Comparison of ENCODE assay signal across 2 cellular contexts in genomic region chr16:69108069-69108904, GRCh38.
A peak's percentile ranks its signal among the peaks of the same experiment; 100 is the strongest.
TF ChIP-seq lines count a peak whose summit lies in the region.

No MANE protein-coding gene starts in this region.

TF ChIP-seq in HCT116, 20 proteins besides CTCF, POLR2A, EP300 and RAD21:
- no peak for TF ChIP-seq SRF (IDR thresholded peaks at IDR 0.05; ENCODE audit: low read depth)
- TF ChIP-seq TCF7L2 (IDR thresholded peaks at IDR 0.05; ENCODE audit: borderline replicate concordance, extremely low read depth, insufficient read depth, insufficient read length) = no peak
- TF ChIP-seq CBX3 (IDR thresholded peaks at IDR 0.05; ENCODE audit: low read depth) = no peak
- no peak for TF ChIP-seq EGR1 (IDR thresholded peaks at IDR 0.05; ENCODE audit: low read depth)
- TF ChIP-seq ZFX (IDR thresholded peaks at IDR 0.05) = no peak
- no peak for TF ChIP-seq CEBPB (IDR thresholded peaks at IDR 0.05; ENCODE audit: low read depth)
- no peak for TF ChIP-seq ELF1 (IDR thresholded peaks at IDR 0.05; ENCODE audit: borderline replicate concordance, low read depth)
- TF ChIP-seq, protein P1, sequence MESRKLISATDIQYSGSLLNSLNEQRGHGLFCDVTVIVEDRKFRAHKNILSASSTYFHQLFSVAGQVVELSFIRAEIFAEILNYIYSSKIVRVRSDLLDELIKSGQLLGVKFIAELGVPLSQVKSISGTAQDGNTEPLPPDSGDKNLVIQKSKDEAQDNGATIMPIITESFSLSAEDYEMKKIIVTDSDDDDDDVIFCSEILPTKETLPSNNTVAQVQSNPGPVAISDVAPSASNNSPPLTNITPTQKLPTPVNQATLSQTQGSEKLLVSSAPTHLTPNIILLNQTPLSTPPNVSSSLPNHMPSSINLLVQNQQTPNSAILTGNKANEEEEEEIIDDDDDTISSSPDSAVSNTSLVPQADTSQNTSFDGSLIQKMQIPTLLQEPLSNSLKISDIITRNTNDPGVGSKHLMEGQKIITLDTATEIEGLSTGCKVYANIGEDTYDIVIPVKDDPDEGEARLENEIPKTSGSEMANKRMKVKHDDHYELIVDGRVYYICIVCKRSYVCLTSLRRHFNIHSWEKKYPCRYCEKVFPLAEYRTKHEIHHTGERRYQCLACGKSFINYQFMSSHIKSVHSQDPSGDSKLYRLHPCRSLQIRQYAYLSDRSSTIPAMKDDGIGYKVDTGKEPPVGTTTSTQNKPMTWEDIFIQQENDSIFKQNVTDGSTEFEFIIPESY (IDR thresholded peaks at IDR 0.05; ENCODE audit: extremely low read depth, insufficient replicate concordance, low read length) = no peak
- no peak for TF ChIP-seq EZH2phosphoT487 (IDR thresholded peaks at IDR 0.05; ENCODE audit: borderline replicate concordance)
- TF ChIP-seq YY1 (IDR thresholded peaks at IDR 0.05; ENCODE audit: extremely low read depth, insufficient replicate concordance, low read depth, low read length) = no peak
- no peak for TF ChIP-seq EZH2 (IDR thresholded peaks at IDR 0.05)
- TF ChIP-seq SP1 (IDR thresholded peaks at IDR 0.05; ENCODE audit: low read depth) = no peak
- no peak for TF ChIP-seq FOSL1 (IDR thresholded peaks at IDR 0.05; ENCODE audit: low read depth)

TF ChIP-seq in H1, 55 proteins besides CTCF, POLR2A, EP300 and RAD21:
- TF ChIP-seq NRF1 (IDR thresholded peaks at IDR 0.05; ENCODE audit: low read depth, low read length) (no peak), SIRT6 (IDR thresholded peaks at IDR 0.05; ENCODE audit: low read length) (no peak), KDM5A (IDR thresholded peaks at IDR 0.05; ENCODE audit: low read length) (no peak), HDAC2 (IDR thresholded peaks at IDR 0.05; ENCODE audit: borderline replicate concordance in 1 of 2, low read depth in 2 of 2, low read length in 2 of 2) (no peak), RNF2 (IDR thresholded peaks at IDR 0.05; ENCODE audit: borderline replicate concordance, low read depth, low read length, missing control alignments, poor library complexity, severe bottlenecking) (no peak), CHD1 (IDR thresholded peaks at IDR 0.05; ENCODE audit: low read depth, low read length) (no peak), TAF1 (IDR thresholded peaks at IDR 0.05; ENCODE audit: low read depth, low read length) (no peak), TCF12 (IDR thresholded peaks at IDR 0.05; ENCODE audit: low read depth, low read length) (no peak), CHD2 (IDR thresholded peaks at IDR 0.05; ENCODE audit: low read length) (no peak), POU5F1 (IDR thresholded peaks at IDR 0.05; ENCODE audit: low read depth, low read length) (no peak), CTBP2 (IDR thresholded peaks at IDR 0.05; ENCODE audit: borderline replicate concordance, insufficient read depth, insufficient read length, low read length) (peak; percentile 26), KDM4A (IDR thresholded peaks at IDR 0.05; ENCODE audit: low read depth, low read length, severe bottlenecking) (no peak), MAFK (IDR thresholded peaks at IDR 0.05; ENCODE audit: low read depth, low read length) (no peak), TAF7 (optimal IDR thresholded peaks at IDR 0.05; ENCODE audit: borderline replicate concordance, low read depth, low read length) (no peak), CREB1 (IDR thresholded peaks at IDR 0.05) (peak; percentile 48), TBP (IDR thresholded peaks at IDR 0.05; ENCODE audit: low read depth, low read length) (no peak), JUN (IDR thresholded peaks at IDR 0.05; ENCODE audit: low read depth, low read length) (no peak), GTF2F1 (IDR thresholded peaks at IDR 0.05; ENCODE audit: borderline replicate concordance, low read depth, low read length) (0 out of 2 replicates have a peak, but pooled peaks have one; percentile 8), BACH1 (IDR thresholded peaks at IDR 0.05; ENCODE audit: low read length) (no peak), ZNF274 (IDR thresholded peaks at IDR 0.05; ENCODE audit: borderline replicate concordance, extremely low read depth, low read length) (no peak), EGR1 (IDR thresholded peaks at IDR 0.05; ENCODE audit: borderline replicate concordance, low read depth, low read length) (no peak; the same call in 1 of the 2 replicates), SAP30 (IDR thresholded peaks at IDR 0.05; ENCODE audit: insufficient read depth, insufficient replicate concordance, low read length) (peak; percentile 15), FOSL1 (IDR thresholded peaks at IDR 0.05; ENCODE audit: insufficient read depth, low read depth, low read length) (peak; percentile 91), RFX5 (IDR thresholded peaks at IDR 0.05; ENCODE audit: borderline replicate concordance, low read depth, low read length) (no peak), BCL11A (IDR thresholded peaks at IDR 0.05; ENCODE audit: low read depth in 2 of 2, low read length in 2 of 2) (no peak), SIN3A (conservative IDR thresholded peaks at IDR 0.05 in 1 of 2, IDR thresholded peaks at IDR 0.05 in 1 of 2; ENCODE audit: low read depth in 1 of 2, low read length in 2 of 2) (peak; percentile 17 to 30; a peak in 1 of 4 replicates), SP2 (IDR thresholded peaks at IDR 0.05; ENCODE audit: low read length) (no peak), SUZ12 (IDR thresholded peaks at IDR 0.05; ENCODE audit: low read length) (no peak)
- TF ChIP-seq, protein P2, sequence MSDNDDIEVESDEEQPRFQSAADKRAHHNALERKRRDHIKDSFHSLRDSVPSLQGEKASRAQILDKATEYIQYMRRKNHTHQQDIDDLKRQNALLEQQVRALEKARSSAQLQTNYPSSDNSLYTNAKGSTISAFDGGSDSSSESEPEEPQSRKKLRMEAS (IDR thresholded peaks at IDR 0.05) = peak; percentile 85
- TF ChIP-seq, protein P3, sequence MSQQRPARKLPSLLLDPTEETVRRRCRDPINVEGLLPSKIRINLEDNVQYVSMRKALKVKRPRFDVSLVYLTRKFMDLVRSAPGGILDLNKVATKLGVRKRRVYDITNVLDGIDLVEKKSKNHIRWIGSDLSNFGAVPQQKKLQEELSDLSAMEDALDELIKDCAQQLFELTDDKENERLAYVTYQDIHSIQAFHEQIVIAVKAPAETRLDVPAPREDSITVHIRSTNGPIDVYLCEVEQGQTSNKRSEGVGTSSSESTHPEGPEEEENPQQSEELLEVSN (IDR thresholded peaks at IDR 0.05) = no peak
- TF ChIP-seq, protein P4, sequence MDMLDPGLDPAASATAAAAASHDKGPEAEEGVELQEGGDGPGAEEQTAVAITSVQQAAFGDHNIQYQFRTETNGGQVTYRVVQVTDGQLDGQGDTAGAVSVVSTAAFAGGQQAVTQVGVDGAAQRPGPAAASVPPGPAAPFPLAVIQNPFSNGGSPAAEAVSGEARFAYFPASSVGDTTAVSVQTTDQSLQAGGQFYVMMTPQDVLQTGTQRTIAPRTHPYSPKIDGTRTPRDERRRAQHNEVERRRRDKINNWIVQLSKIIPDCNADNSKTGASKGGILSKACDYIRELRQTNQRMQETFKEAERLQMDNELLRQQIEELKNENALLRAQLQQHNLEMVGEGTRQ (IDR thresholded peaks at IDR 0.05; ENCODE audit: low read length) = no peak
TF ChIP-seq in H1: peak in this region for 7.
